Comparison of ENCODE assay signal across 2 cellular contexts in the genomic region with DNA sequence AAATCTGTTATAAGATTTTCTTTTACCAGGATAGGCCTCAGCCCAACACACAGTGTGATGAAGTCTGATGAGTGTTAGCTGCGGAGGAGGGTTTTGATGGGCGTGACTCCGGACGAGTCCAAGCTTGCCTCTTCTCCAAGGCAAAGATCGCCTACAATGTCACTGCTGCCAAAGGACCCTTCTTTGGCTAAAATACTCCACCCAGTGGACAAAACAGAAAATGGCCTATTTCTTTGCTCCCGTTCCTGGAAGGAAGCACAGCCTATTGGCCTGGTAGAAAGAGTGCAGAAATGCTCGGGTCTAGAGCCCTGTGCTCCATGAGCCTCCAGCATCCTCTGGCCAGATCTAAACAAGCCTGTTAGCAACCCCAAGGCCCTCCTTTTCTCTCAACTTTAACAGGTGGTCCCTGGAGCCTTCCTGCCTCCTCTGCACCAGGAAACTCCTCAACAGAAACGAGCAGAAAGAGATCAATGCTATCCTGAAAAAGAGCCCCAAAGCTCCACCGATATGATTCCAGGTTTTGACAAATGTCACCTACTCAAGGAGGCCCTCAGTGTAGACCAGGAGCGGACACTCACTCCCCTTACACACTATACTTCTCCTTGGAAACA.
TF ChIP-seq lines count a peak whose summit lies in the region.

No MANE protein-coding gene starts in this region.

TF ChIP-seq in H1, 55 proteins besides CTCF, POLR2A, EP300 and RAD21 (continues in another document):
- TF ChIP-seq KDM4A (IDR thresholded peaks at IDR 0.05; ENCODE audit: low read depth, low read length, severe bottlenecking) (no peak), POLR2AphosphoS5 (IDR thresholded peaks at IDR 0.05; ENCODE audit: low read depth, low read length) (peak; percentile 38; the same call in 1 of the 2 replicates), SIRT6 (IDR thresholded peaks at IDR 0.05; ENCODE audit: low read length) (no peak), HDAC2 (IDR thresholded peaks at IDR 0.05; ENCODE audit: borderline replicate concordance in 1 of 2, low read depth in 2 of 2, low read length in 2 of 2) (no peak), RXRA (IDR thresholded peaks at IDR 0.05; ENCODE audit: insufficient read depth, low read depth, low read length) (no peak), SRF (IDR thresholded peaks at IDR 0.05; ENCODE audit: low read depth, low read length) (no peak; the same call in 1 of the 2 replicates), MAFK (IDR thresholded peaks at IDR 0.05; ENCODE audit: low read depth, low read length) (no peak)
- TF ChIP-seq, protein P1, sequence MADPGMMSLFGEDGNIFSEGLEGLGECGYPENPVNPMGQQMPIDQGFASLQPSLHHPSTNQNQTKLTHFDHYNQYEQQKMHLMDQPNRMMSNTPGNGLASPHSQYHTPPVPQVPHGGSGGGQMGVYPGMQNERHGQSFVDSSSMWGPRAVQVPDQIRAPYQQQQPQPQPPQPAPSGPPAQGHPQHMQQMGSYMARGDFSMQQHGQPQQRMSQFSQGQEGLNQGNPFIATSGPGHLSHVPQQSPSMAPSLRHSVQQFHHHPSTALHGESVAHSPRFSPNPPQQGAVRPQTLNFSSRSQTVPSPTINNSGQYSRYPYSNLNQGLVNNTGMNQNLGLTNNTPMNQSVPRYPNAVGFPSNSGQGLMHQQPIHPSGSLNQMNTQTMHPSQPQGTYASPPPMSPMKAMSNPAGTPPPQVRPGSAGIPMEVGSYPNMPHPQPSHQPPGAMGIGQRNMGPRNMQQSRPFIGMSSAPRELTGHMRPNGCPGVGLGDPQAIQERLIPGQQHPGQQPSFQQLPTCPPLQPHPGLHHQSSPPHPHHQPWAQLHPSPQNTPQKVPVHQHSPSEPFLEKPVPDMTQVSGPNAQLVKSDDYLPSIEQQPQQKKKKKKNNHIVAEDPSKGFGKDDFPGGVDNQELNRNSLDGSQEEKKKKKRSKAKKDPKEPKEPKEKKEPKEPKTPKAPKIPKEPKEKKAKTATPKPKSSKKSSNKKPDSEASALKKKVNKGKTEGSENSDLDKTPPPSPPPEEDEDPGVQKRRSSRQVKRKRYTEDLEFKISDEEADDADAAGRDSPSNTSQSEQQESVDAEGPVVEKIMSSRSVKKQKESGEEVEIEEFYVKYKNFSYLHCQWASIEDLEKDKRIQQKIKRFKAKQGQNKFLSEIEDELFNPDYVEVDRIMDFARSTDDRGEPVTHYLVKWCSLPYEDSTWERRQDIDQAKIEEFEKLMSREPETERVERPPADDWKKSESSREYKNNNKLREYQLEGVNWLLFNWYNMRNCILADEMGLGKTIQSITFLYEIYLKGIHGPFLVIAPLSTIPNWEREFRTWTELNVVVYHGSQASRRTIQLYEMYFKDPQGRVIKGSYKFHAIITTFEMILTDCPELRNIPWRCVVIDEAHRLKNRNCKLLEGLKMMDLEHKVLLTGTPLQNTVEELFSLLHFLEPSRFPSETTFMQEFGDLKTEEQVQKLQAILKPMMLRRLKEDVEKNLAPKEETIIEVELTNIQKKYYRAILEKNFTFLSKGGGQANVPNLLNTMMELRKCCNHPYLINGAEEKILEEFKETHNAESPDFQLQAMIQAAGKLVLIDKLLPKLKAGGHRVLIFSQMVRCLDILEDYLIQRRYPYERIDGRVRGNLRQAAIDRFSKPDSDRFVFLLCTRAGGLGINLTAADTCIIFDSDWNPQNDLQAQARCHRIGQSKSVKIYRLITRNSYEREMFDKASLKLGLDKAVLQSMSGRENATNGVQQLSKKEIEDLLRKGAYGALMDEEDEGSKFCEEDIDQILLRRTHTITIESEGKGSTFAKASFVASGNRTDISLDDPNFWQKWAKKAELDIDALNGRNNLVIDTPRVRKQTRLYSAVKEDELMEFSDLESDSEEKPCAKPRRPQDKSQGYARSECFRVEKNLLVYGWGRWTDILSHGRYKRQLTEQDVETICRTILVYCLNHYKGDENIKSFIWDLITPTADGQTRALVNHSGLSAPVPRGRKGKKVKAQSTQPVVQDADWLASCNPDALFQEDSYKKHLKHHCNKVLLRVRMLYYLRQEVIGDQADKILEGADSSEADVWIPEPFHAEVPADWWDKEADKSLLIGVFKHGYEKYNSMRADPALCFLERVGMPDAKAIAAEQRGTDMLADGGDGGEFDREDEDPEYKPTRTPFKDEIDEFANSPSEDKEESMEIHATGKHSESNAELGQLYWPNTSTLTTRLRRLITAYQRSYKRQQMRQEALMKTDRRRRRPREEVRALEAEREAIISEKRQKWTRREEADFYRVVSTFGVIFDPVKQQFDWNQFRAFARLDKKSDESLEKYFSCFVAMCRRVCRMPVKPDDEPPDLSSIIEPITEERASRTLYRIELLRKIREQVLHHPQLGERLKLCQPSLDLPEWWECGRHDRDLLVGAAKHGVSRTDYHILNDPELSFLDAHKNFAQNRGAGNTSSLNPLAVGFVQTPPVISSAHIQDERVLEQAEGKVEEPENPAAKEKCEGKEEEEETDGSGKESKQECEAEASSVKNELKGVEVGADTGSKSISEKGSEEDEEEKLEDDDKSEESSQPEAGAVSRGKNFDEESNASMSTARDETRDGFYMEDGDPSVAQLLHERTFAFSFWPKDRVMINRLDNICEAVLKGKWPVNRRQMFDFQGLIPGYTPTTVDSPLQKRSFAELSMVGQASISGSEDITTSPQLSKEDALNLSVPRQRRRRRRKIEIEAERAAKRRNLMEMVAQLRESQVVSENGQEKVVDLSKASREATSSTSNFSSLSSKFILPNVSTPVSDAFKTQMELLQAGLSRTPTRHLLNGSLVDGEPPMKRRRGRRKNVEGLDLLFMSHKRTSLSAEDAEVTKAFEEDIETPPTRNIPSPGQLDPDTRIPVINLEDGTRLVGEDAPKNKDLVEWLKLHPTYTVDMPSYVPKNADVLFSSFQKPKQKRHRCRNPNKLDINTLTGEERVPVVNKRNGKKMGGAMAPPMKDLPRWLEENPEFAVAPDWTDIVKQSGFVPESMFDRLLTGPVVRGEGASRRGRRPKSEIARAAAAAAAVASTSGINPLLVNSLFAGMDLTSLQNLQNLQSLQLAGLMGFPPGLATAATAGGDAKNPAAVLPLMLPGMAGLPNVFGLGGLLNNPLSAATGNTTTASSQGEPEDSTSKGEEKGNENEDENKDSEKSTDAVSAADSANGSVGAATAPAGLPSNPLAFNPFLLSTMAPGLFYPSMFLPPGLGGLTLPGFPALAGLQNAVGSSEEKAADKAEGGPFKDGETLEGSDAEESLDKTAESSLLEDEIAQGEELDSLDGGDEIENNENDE (IDR thresholded peaks at IDR 0.05; ENCODE audit: insufficient replicate concordance, low read length), result no peak
- TF ChIP-seq, protein P2, sequence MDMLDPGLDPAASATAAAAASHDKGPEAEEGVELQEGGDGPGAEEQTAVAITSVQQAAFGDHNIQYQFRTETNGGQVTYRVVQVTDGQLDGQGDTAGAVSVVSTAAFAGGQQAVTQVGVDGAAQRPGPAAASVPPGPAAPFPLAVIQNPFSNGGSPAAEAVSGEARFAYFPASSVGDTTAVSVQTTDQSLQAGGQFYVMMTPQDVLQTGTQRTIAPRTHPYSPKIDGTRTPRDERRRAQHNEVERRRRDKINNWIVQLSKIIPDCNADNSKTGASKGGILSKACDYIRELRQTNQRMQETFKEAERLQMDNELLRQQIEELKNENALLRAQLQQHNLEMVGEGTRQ (IDR thresholded peaks at IDR 0.05; ENCODE audit: low read length), result no peak

TF ChIP-seq in liver, 16 proteins besides CTCF, POLR2A, EP300 and RAD21:
- TF ChIP-seq HNF4A (conservative IDR thresholded peaks at IDR 0.05), result peak; percentile 15 to 42
- TF ChIP-seq FOXA1 (IDR thresholded peaks at IDR 0.05), result no peak
